ENCODE assay signal across 11 cellular contexts in the genomic region with DNA sequence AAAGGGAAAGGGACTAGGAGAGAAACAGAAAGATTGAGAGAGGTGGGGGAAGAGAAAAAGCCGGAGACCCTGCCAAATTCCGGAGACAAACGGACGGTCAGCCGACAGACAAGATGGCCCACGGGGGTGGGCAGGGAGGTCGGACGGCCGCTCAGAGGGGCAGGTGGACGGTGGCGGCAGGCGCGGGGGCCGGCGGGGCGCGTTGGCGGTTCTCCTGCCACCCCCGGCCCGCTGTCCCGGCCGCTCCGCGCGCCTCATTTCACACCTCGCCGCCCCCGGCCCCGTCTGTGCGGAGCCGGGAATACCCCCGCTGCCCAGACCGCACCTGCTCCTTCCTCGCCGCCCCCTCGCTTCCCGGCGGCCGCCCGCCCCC. TPM values are rescaled to one million over a fixed set of nuclear protein-coding genes. Genes with fewer than 3 reads are reported as not detected.
A peak's percentile ranks its signal among the peaks of the same experiment; 100 is the strongest.
DNase-seq lines count a peak whose midpoint lies in the region; ATAC-seq and TF ChIP-seq lines count a peak whose summit lies in the region.
"Had no signal": no experiment of that assay in that cellular context is flagged by ENCODE, and none has a peak within 500 bp of the region (broad histone marks: within the 10 kb centered on the region; RNA-seq: fewer than 3 reads in every experiment).

No MANE protein-coding gene starts in this region.

- H3K4me3 Mint-ChIP-seq in CD14-positive monocyte, result peak overlapping the region; percentile 51 to 87
- peak overlapping the region; percentile 51 for H3K4me3 Mint-ChIP-seq in chondrocyte (ENCODE audit: unreplicated experiment)
- H3K4me3 Mint-ChIP-seq in neural progenitor cell, result peak overlapping the region; percentile 80

- H3F3A ChIP-seq in neural progenitor cell (ENCODE audit: low read depth), result peaks cover 26% of the 10 kb centered on the region

- H3K9ac ChIP-seq in HUES48 (ENCODE audit: low read depth, low read length) (no peak overlapping the region), neural progenitor cell (no peak overlapping the region)
- H3K9ac ChIP-seq: KMS-11 had no signal

- H3K36me3 Mint-ChIP-seq in CD14-positive monocyte (peaks cover 10 to 22% of the 10 kb centered on the region in 2 donors), chondrocyte (ENCODE audit: low read depth) (peaks cover 5% of the 10 kb centered on the region), neural progenitor cell (no peaks in the 10 kb centered on the region)

- H3K27me3 Mint-ChIP-seq in CD14-positive monocyte (ENCODE audit: low read depth in 3 of 3) (peaks cover 33 to 38% (median 35%) of the 10 kb centered on the region in 3 donors), chondrocyte (ENCODE audit: low read depth) (peaks cover 45% of the 10 kb centered on the region), neural progenitor cell (ENCODE audit: insufficient read depth, low read depth) (peaks cover 45% of the 10 kb centered on the region)

- peaks cover 29% of the 10 kb centered on the region for H3K4me1 Mint-ChIP-seq in CD14-positive monocyte
- H3K4me1 Mint-ChIP-seq in chondrocyte (ENCODE audit: low read depth), result peaks cover 19% of the 10 kb centered on the region
- peaks cover 27% of the 10 kb centered on the region for H3K4me1 Mint-ChIP-seq in neural progenitor cell

- no peaks in the 10 kb centered on the region for H3K9me3 ChIP-seq in HUES48 (ENCODE audit: control insufficient read depth, insufficient read depth, low read length)
- no peaks in the 10 kb centered on the region for H3K9me3 ChIP-seq in neural progenitor cell (ENCODE audit: low read depth)
- H3K9me3 ChIP-seq in left lung, result no peaks in the 10 kb centered on the region

- H2AFZ ChIP-seq in neural progenitor cell (replicated peaks), result peak overlapping the region; percentile 64

- H3K4me2 ChIP-seq in neural progenitor cell, result peak overlapping the region; percentile 80

- H4K20me1 ChIP-seq in neural progenitor cell (ENCODE audit: low read depth), result peaks cover 10% of the 10 kb centered on the region

- TF ChIP-seq CTCF in CD14-positive monocyte (IDR thresholded peaks at IDR 0.05) (no peak), chondrocyte (IDR thresholded peaks at IDR 0.05) (no peak), neural progenitor cell (IDR thresholded peaks at IDR 0.05) (no peak), left lung (IDR thresholded peaks at IDR 0.05) (no peak)

- no peak for ATAC-seq in left lung
- no peak for ATAC-seq in HG03097 (IDR thresholded peaks at IDR 0.05; ENCODE audit: low FRiP score, unreplicated experiment)
- no peak for ATAC-seq in HG02884 (IDR thresholded peaks at IDR 0.05; ENCODE audit: unreplicated experiment)

- H3K27ac ChIP-seq in HUES48 (ENCODE audit: low read depth, low read length) (no peak overlapping the region), neural progenitor cell (no peak overlapping the region), left lung (no peak overlapping the region)
- H3K27ac ChIP-seq: KMS-11 had no signal

- H3K9me3 Mint-ChIP-seq in CD14-positive monocyte (peaks cover 0 to 18% (median 13%) of the 10 kb centered on the region in 7 donors), chondrocyte (ENCODE audit: low read depth) (no peaks in the 10 kb centered on the region), neural progenitor cell (peaks cover 4% of the 10 kb centered on the region)

- H3K4me3 ChIP-seq in HUES48 (ENCODE audit: low read depth, low read length) (peak overlapping the region; percentile 69), neural progenitor cell (peak overlapping the region; percentile 58), left lung (peak overlapping the region in 1 of 2 donors; percentile 49)

- intact Hi-C loops in CD14-positive monocyte (cut with micrococcal nuclease) (no loop called here), left lung (cut with DNase I) (no loop called here)

- H3K79me2 ChIP-seq in neural progenitor cell (ENCODE audit: low read depth), result no peaks in the 10 kb centered on the region

- DNase-seq in CD14-positive monocyte (ENCODE audit: low spot score) (no peak), chondrocyte (ENCODE audit: low spot score) (no peak), neural progenitor cell (ENCODE audit: low spot score) (peak; percentile 54), left lung (no peak), NCI-H1048 (lab: John Stamatoyannopoulos, UW) (no peak)
- DNase-seq: activated CD4-positive, CD25-positive, alpha-beta regulatory T cell; occipital lobe had no signal

- H3K27ac Mint-ChIP-seq in CD14-positive monocyte, result peak overlapping the region in 1 of 7 donors; percentile 79
- no peak overlapping the region for H3K27ac Mint-ChIP-seq in chondrocyte (ENCODE audit: unreplicated experiment)
- no peak overlapping the region for H3K27ac Mint-ChIP-seq in neural progenitor cell

- H3K27me3 ChIP-seq in HUES48 (ENCODE audit: control insufficient read depth, insufficient read depth, low read length), result peaks cover 72% of the 10 kb centered on the region
- peaks cover 76% of the 10 kb centered on the region for H3K27me3 ChIP-seq in neural progenitor cell
- peaks cover 51 to 100% of the 10 kb centered on the region in 2 donors for H3K27me3 ChIP-seq in left lung

- H3K36me3 ChIP-seq in HUES48 (ENCODE audit: control insufficient read depth, insufficient read depth, low read length) (no peaks in the 10 kb centered on the region), neural progenitor cell (no peaks in the 10 kb centered on the region), left lung (no peaks in the 10 kb centered on the region)

- H3K4me1 ChIP-seq in HUES48 (ENCODE audit: control insufficient read depth, insufficient read depth, low read length), result peaks cover 21% of the 10 kb centered on the region
- H3K4me1 ChIP-seq in neural progenitor cell, result peaks cover 8% of the 10 kb centered on the region
- H3K4me1 ChIP-seq in left lung, result peaks cover 17 to 36% of the 10 kb centered on the region in 2 donors

RNA-seq across cellular contexts. Expression of gene SLC30A3, which starts 0.9 kb away (rescaled TPM):
- polyA plus RNA-seq in CD14-positive monocyte, result not detected
- total RNA-seq in chondrocyte, result 0.17 to 0.31 TPM in 2 of 3 replicates, not detected in the other
- total RNA-seq in neural progenitor cell (ENCODE audit: low replicate concordance), result 0.56 and 1.4 TPM in 2 replicates
- total RNA-seq in left lung, result under 1 TPM; 0.39 to 0.64 TPM

RNA-seq across cellular contexts. Expression of gene DNAJC5G, which starts 13.3 kb away (rescaled TPM):
- not detected for polyA plus RNA-seq in CD14-positive monocyte
- total RNA-seq in chondrocyte (not detected in 3 replicates), neural progenitor cell (ENCODE audit: low replicate concordance) (not detected in 2 replicates), left lung (not detected)
- total RNA-seq: occipital lobe had no signal

RNA-seq across cellular contexts. Expression of gene TRIM54, which starts 20.3 kb away (rescaled TPM):
- polyA plus RNA-seq in CD14-positive monocyte, result not detected
- not detected in 3 replicates for total RNA-seq in chondrocyte
- 0.12 TPM in 1 of 2 replicates, not detected in the other for total RNA-seq in neural progenitor cell (ENCODE audit: low replicate concordance)
- under 1 TPM in 1 of 2 donors, not detected in 1; 0.17 TPM for total RNA-seq in left lung
- total RNA-seq: occipital lobe had no signal

RNA-seq across cellular contexts. Expression of gene CAD, which starts 44.7 kb away (rescaled TPM):
- 1 to 10 TPM in 1 of 2 donors, under 1 TPM in 1; 0.71 to 1.7 TPM for polyA plus RNA-seq in CD14-positive monocyte
- 54.8 to 88.4 TPM (median 55.0 TPM) in 3 replicates for total RNA-seq in chondrocyte
- 26.5 and 51.8 TPM in 2 replicates for total RNA-seq in neural progenitor cell (ENCODE audit: low replicate concordance)
- total RNA-seq in left lung, result 10 to 100 TPM; 31.1 to 51.2 TPM

RNA-seq across cellular contexts. Expression of gene UCN, which starts 46.3 kb away (rescaled TPM):
- polyA plus RNA-seq in CD14-positive monocyte, result under 1 TPM; 0.39 to 0.60 TPM
- total RNA-seq in chondrocyte (1.2 to 2.7 TPM (median 1.5 TPM) in 3 replicates), neural progenitor cell (ENCODE audit: low replicate concordance) (0.56 and 1.2 TPM in 2 replicates), left lung (1 to 10 TPM; 1.5 to 2.6 TPM)
